In the genomic region with DNA sequence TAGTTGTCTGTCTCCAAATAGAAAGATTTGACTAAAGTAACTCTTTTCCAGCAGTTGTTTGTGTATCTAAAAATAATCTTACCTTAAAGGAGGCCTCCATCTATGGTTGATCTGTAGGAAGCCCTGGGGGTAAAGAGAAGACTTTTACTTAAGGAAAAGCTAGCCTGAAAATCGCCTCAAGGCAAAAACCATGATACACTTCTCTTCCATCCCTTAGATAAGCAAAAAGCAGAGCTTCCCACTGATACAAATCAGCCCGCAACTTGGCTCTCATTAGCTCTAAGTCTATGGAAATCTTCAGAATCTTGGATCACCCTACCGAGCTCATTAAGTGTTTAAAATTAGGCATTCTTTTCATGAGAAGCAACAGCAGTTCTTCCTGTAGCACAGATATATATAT, we compare ENCODE assay signal across 1 cellular context.
TF ChIP-seq lines count a peak whose summit lies in the region.

No MANE protein-coding gene starts in this region.

TF ChIP-seq in GM23338, 12 proteins besides CTCF, POLR2A, EP300 and RAD21 (continued from another document):
- TF ChIP-seq, protein P1, sequence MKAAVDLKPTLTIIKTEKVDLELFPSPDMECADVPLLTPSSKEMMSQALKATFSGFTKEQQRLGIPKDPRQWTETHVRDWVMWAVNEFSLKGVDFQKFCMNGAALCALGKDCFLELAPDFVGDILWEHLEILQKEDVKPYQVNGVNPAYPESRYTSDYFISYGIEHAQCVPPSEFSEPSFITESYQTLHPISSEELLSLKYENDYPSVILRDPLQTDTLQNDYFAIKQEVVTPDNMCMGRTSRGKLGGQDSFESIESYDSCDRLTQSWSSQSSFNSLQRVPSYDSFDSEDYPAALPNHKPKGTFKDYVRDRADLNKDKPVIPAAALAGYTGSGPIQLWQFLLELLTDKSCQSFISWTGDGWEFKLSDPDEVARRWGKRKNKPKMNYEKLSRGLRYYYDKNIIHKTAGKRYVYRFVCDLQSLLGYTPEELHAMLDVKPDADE (IDR thresholded peaks at IDR 0.05): no peak
- TF ChIP-seq CREB1 (CRISPR knock-in tag; IDR thresholded peaks at IDR 0.05; ENCODE audit: low read depth): no peak
- TF ChIP-seq EZH2phosphoT487 (IDR thresholded peaks at IDR 0.05; ENCODE audit: unreplicated experiment): no peak
- TF ChIP-seq ZNF114 (CRISPR knock-in tag; IDR thresholded peaks at IDR 0.05): no peak
- no peak for TF ChIP-seq JUNB (IDR thresholded peaks at IDR 0.05; ENCODE audit: unreplicated experiment)
- no peak for TF ChIP-seq ZNF331 (CRISPR knock-in tag; IDR thresholded peaks at IDR 0.05; ENCODE audit: low read depth)
TF ChIP-seq in GM23338: peak in this region for 0.
